ENCODE assay signal across 24 cellular contexts in the genomic region with DNA sequence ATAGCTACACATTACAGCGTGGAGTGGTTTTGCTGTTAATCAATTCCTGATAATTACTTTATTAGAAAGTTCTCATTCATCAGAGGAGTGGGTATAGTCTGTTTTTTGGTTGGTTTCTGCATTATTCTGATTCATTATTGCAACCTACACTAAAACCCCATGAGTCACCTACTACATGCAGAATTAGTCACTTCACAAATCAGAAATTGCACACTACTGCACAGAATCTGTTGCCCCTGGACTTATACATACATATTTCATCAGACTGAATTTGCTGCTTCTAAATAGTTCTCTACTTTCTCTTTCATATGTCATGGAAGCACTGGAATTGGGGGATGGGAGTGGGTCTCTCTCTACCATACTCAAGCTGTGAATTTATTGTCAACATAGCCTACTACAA.
DNase-seq lines count a peak whose midpoint lies in the region; ATAC-seq and TF ChIP-seq lines count a peak whose summit lies in the region.
"Had no signal": no experiment of that assay in that cellular context is flagged by ENCODE, and none has a peak within 500 bp of the region (broad histone marks: within the 10 kb centered on the region; RNA-seq: fewer than 3 reads in every experiment).

No MANE protein-coding gene starts in this region.

- no peaks in the 10 kb centered on the region for H3K36me3 Mint-ChIP-seq in T-helper 2 cell treated with Interferon-gamma antibody and Interleukin-4, amounts not matched to agents 5 μg/mL and 100 μg/mL, for 36 hours (ENCODE audit: low read depth)
- H3K36me3 Mint-ChIP-seq: CD8-positive, alpha-beta T cell; neural progenitor cell had no signal

- no peaks in the 10 kb centered on the region for H3K27me3 Mint-ChIP-seq in T-helper 2 cell treated with Interferon-gamma antibody and Interleukin-4, amounts not matched to agents 5 μg/mL and 100 μg/mL, for 36 hours (ENCODE audit: low read depth)
- H3K27me3 Mint-ChIP-seq: activated B cell treated with CpG ODN at 0.5 μM for 24 hours had no signal

- no peaks in the 10 kb centered on the region for H3K27me3 ChIP-seq in kidney epithelial cell (ENCODE audit: control insufficient read depth, insufficient read depth, low read length)
- H3K27me3 ChIP-seq: colonic mucosa, gastroesophageal sphincter, neural progenitor cell had no signal

- TF ChIP-seq CTCF in choroid plexus epithelial cell (conservative IDR thresholded peaks at IDR 0.05; ENCODE audit: low read depth, low read length) (no peak), kidney epithelial cell (IDR thresholded peaks at IDR 0.05; ENCODE audit: insufficient read depth, low read length, poor library complexity, severe bottlenecking) (no peak)

- ATAC-seq in HG03135 (IDR thresholded peaks at IDR 0.05; ENCODE audit: unreplicated experiment), result no peak
- ATAC-seq: activated CD8-positive, alpha-beta T cell treated with anti-CD3 and anti-CD28 coated beads, Interleukin-2, amount 10 ng/mL, durations not matched to agents 7 days and 5 days; CD8-positive, alpha-beta T cell; gastroesophageal sphincter; left lobe of liver; mucosa of descending colon had no signal

- no peak overlapping the region for H3K4me3 Mint-ChIP-seq in T-helper 2 cell treated with Interferon-gamma antibody and Interleukin-4, amounts not matched to agents 5 μg/mL and 100 μg/mL, for 36 hours
- H3K4me3 Mint-ChIP-seq: activated B cell treated with CpG ODN at 0.5 μM for 24 hours; activated CD8-positive, alpha-beta T cell treated with anti-CD3 and anti-CD28 coated beads, Interleukin-2, amount 10 ng/mL, durations not matched to agents 7 days and 5 days; CD8-positive, alpha-beta T cell; neural progenitor cell had no signal

- H3K27ac Mint-ChIP-seq in T-helper 2 cell treated with Interferon-gamma antibody and Interleukin-4, amounts not matched to agents 5 μg/mL and 100 μg/mL, for 36 hours, result no peak overlapping the region
- H3K27ac Mint-ChIP-seq: activated B cell treated with CpG ODN at 0.5 μM for 24 hours; activated CD8-positive, alpha-beta T cell treated with anti-CD3 and anti-CD28 coated beads, Interleukin-2, amount 10 ng/mL, durations not matched to agents 7 days and 5 days; CD8-positive, alpha-beta T cell; neural progenitor cell had no signal

- H3K9me3 Mint-ChIP-seq in T-helper 2 cell treated with Interferon-gamma antibody and Interleukin-4, amounts not matched to agents 5 μg/mL and 100 μg/mL, for 36 hours, result peaks cover 25% of the 10 kb centered on the region
- H3K9me3 Mint-ChIP-seq: neural progenitor cell had no signal

- DNase-seq in EL, result peak; percentile 10
- peak; percentile 17 for DNase-seq in NCI-H460 (ENCODE audit: extremely low read depth, low read depth)
- DNase-seq in choroid plexus epithelial cell (ENCODE audit: low read depth), result peak; percentile 7
- DNase-seq in kidney epithelial cell (ENCODE audit: low read depth), result peak; percentile 4
- DNase-seq in cerebellum (ENCODE audit: low spot score), result no peak
- DNase-seq in NCI-H2081 (lab: John Stamatoyannopoulos, UW), result no peak
- DNase-seq in T-helper 2 cell treated with Interferon-gamma antibody and Interleukin-4, amounts not matched to agents 5 μg/mL and 100 μg/mL, for 36 hours (ENCODE audit: low spot score), result no peak
- DNase-seq: activated B cell treated with CpG ODN at 0.5 μM for 24 hours; activated CD8-positive, alpha-beta T cell treated with anti-CD3 and anti-CD28 coated beads, Interleukin-2, amount 10 ng/mL, durations not matched to agents 7 days and 5 days; activated naive CD4-positive, alpha-beta T cell treated with anti-CD3 and anti-CD28 coated beads, Interleukin-2, amount 50 U/mL, for 16 hours; activated T-cell treated with anti-CD3 and anti-CD28 coated beads, Interleukin-2, amount 50 U/mL, for 48 hours; aorta; CD8-positive, alpha-beta T cell; colonic mucosa; Kasumi-1; mucosa of descending colon; NCI-H1436; NCI-H774; OCI-M1; retina had no signal

- H3K36me3 ChIP-seq in kidney epithelial cell (ENCODE audit: control insufficient read depth, insufficient read depth, low read length), result no peaks in the 10 kb centered on the region
- H3K36me3 ChIP-seq: colonic mucosa, gastroesophageal sphincter, neural progenitor cell had no signal

- H3K4me3 ChIP-seq in choroid plexus epithelial cell (ENCODE audit: low read depth, low read length), result no peak overlapping the region
- no peak overlapping the region for H3K4me3 ChIP-seq in kidney epithelial cell (ENCODE audit: low read depth, low read length)
- H3K4me3 ChIP-seq: colonic mucosa, gastroesophageal sphincter, mucosa of descending colon, neural progenitor cell had no signal

- no peaks in the 10 kb centered on the region for H3K4me1 Mint-ChIP-seq in T-helper 2 cell treated with Interferon-gamma antibody and Interleukin-4, amounts not matched to agents 5 μg/mL and 100 μg/mL, for 36 hours (ENCODE audit: low read depth)
- H3K4me1 Mint-ChIP-seq: activated B cell treated with CpG ODN at 0.5 μM for 24 hours, neural progenitor cell had no signal

Comparison
In these comparisons a context has a peak if more than half of its experiments do, and no peak if none do; other contexts are left out.
1. DNase-seq: peak in EL (single experiment), NCI-H460 (single experiment), choroid plexus epithelial cell (single experiment) and kidney epithelial cell (single experiment); none in cerebellum (single experiment), NCI-H2081 (0 of 2) and T-helper 2 cell treated with Interferon-gamma antibody and Interleukin-4, amounts not matched to agents 5 μg/mL and 100 μg/mL, for 36 hours (single experiment).